ENCODE assay signal across 11 cellular contexts in the genomic region with DNA sequence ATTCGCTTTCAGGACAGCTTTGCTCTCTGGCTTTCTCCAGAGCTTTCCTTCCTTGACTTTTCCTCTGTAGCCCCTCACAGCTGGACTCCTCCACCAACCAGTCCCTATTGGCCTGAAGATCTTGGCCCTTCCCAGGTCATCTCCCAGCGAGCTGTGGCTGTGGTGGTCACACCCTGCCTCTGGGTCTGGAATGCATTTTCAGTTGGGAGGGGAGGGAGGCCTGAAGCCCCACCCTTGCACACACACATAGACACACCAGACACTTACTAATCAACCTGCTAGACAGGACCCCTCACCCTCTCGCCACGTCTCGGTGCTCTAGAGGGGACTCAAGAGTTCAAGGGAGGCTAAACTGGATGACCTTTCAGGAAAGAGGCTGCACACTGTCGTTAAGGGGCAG. TPM values are rescaled to one million over a fixed set of nuclear protein-coding genes. Genes with fewer than 3 reads are reported as not detected.
DNase-seq lines count a peak whose midpoint lies in the region; ATAC-seq and TF ChIP-seq lines count a peak whose summit lies in the region.
"Had no signal": no experiment of that assay in that cellular context is flagged by ENCODE, and none has a peak within 500 bp of the region (broad histone marks: within the 10 kb centered on the region; RNA-seq: fewer than 3 reads in every experiment).

No MANE protein-coding gene starts in this region.

- WGBS in thyroid gland, 2 donors: 56 to 58% methylated on average over 6 of the region's 6 CpGs

- H3K9me3 Mint-ChIP-seq in nephron progenitor cell: no peaks in the 10 kb centered on the region
- H3K9me3 Mint-ChIP-seq: activated CD8-positive, alpha-beta T cell treated with anti-CD3 and anti-CD28 coated beads for 36 hours had no signal

- H3K27me3 ChIP-seq in OCI-LY1 (ENCODE audit: insufficient read depth, low read length): no peaks in the 10 kb centered on the region
- no peaks in the 10 kb centered on the region for H3K27me3 ChIP-seq in thyroid gland
- H3K27me3 ChIP-seq: BLaER1 treated with 17β-estradiol and CSF1 and Interleukin-3, amounts not matched to agents 10 nM and 100 nM had no signal

- no peak for TF ChIP-seq POLR2A in thyroid gland (IDR thresholded peaks at IDR 0.05)

- H2AFZ ChIP-seq in OCI-LY1 (ENCODE audit: low read length): no peak overlapping the region

- peak overlapping the region; percentile 94 for H3K27ac ChIP-seq in OCI-LY1 (ENCODE audit: low read depth, low read length, poor library complexity, severe bottlenecking)
- peak overlapping the region; percentile 14 to 63 (median 59) for H3K27ac ChIP-seq in thyroid gland

- no peaks in the 10 kb centered on the region for H3K9me2 ChIP-seq in OCI-LY1 (ENCODE audit: low read depth, low read length)

- peak overlapping the region; percentile 75 for H3K4me2 ChIP-seq in OCI-LY1 (ENCODE audit: low read length)
- H3K4me2 ChIP-seq: BLaER1 treated with 17β-estradiol and CSF1 and Interleukin-3, amounts not matched to agents 10 nM and 100 nM had no signal

- H3K4me3 ChIP-seq in OCI-LY1 (ENCODE audit: low read depth, low read length, poor library complexity, severe bottlenecking) (peak overlapping the region; percentile 66), thyroid gland (replicated peaks in 1 of 3) (no peak overlapping the region)
- H3K4me3 ChIP-seq: BLaER1 treated with 17β-estradiol and CSF1 and Interleukin-3, amounts not matched to agents 10 nM and 100 nM had no signal

- no peaks in the 10 kb centered on the region for H3F3A ChIP-seq in OCI-LY1 (ENCODE audit: insufficient read depth, low read length)

- peaks cover 53% of the 10 kb centered on the region for H3K36me3 Mint-ChIP-seq in nephron progenitor cell (ENCODE audit: low read depth)

- peak overlapping the region; percentile 81 for H3K27ac Mint-ChIP-seq in nephron progenitor cell
- H3K27ac Mint-ChIP-seq: activated CD8-positive, alpha-beta T cell treated with anti-CD3 and anti-CD28 coated beads for 36 hours had no signal

- ATAC-seq in esophagus mucosa: peak; percentile 21
- no peak for ATAC-seq in HG02852 (IDR thresholded peaks at IDR 0.05; ENCODE audit: unreplicated experiment)
- ATAC-seq in HG03378 (IDR thresholded peaks at IDR 0.05; ENCODE audit: unreplicated experiment): no peak
- ATAC-seq: activated CD8-positive, alpha-beta T cell treated with anti-CD3 and anti-CD28 coated beads for 36 hours had no signal

- H3K9ac ChIP-seq in OCI-LY1 (ENCODE audit: low read length): peak overlapping the region; percentile 77; the same call in 1 of the 2 replicates
- H3K9ac ChIP-seq: BLaER1 treated with 17β-estradiol and CSF1 and Interleukin-3, amounts not matched to agents 10 nM and 100 nM had no signal

- H3K4me1 Mint-ChIP-seq in nephron progenitor cell: peaks cover 56% of the 10 kb centered on the region

- H4K20me1 ChIP-seq in OCI-LY1 (ENCODE audit: insufficient read depth, low read length): no peaks in the 10 kb centered on the region

- no peak for DNase-seq in nephron progenitor cell
- DNase-seq in thyroid gland: no peak
- no peak for DNase-seq in HUDEP-2 (lab: John Stamatoyannopoulos, UW; ENCODE audit: unreplicated experiment in 76 of 76)
- no peak for DNase-seq in NCI-H1694 (lab: John Stamatoyannopoulos, UW)
- DNase-seq: activated CD8-positive, alpha-beta T cell treated with anti-CD3 and anti-CD28 coated beads for 36 hours; NCI-H1930 had no signal

- peaks cover 93% of the 10 kb centered on the region for H3K4me1 ChIP-seq in OCI-LY1 (ENCODE audit: insufficient read depth, low read length, severe bottlenecking)
- peaks cover 15 to 39% of the 10 kb centered on the region in 2 donors for H3K4me1 ChIP-seq in thyroid gland

- H3K4me3 Mint-ChIP-seq in nephron progenitor cell: no peak overlapping the region
- H3K4me3 Mint-ChIP-seq: activated CD8-positive, alpha-beta T cell treated with anti-CD3 and anti-CD28 coated beads for 36 hours had no signal

- no peaks in the 10 kb centered on the region for H3K27me3 Mint-ChIP-seq in nephron progenitor cell (ENCODE audit: low read depth, poor library complexity)
- H3K27me3 Mint-ChIP-seq: activated CD8-positive, alpha-beta T cell treated with anti-CD3 and anti-CD28 coated beads for 36 hours had no signal

- peaks cover 24% of the 10 kb centered on the region for H3K79me2 ChIP-seq in OCI-LY1 (ENCODE audit: insufficient read depth, low read length)

- H3K36me3 ChIP-seq in OCI-LY1 (ENCODE audit: insufficient read depth, low read length) (peaks cover 89% of the 10 kb centered on the region), thyroid gland (peaks cover 0 to 4% of the 10 kb centered on the region in 2 donors)

- intact Hi-C loops in thyroid gland (cut with DNase I): no loop called here

- TF ChIP-seq CTCF in OCI-LY1 (IDR thresholded peaks at IDR 0.05; ENCODE audit: low read length) (no peak), nephron progenitor cell (IDR thresholded peaks at IDR 0.05) (no peak), thyroid gland (IDR thresholded peaks at IDR 0.05) (no peak)

- H3K9me3 ChIP-seq in OCI-LY1 (ENCODE audit: low read length) (no peaks in the 10 kb centered on the region), thyroid gland (no peaks in the 10 kb centered on the region)

RNA-seq across cellular contexts. Expression of a gene that starts 13.9 kb away (rescaled TPM):
- total RNA-seq in esophagus mucosa (18.5 TPM), thyroid gland (10 to 100 TPM; 24.2 to 54.6 (median 36.3) TPM)
